In genomic region chr5:528625-529511, GRCh38 we compare ENCODE assay signal across 13 cellular contexts. TPM values are rescaled to one million over a fixed set of nuclear protein-coding genes. Genes with fewer than 3 reads are reported as not detected.
DNase-seq lines count a peak whose midpoint lies in the region; ATAC-seq and TF ChIP-seq lines count a peak whose summit lies in the region.
"Had no signal": no experiment of that assay in that cellular context is flagged by ENCODE, and none has a peak within 500 bp of the region (broad histone marks: within the 10 kb centered on the region; RNA-seq: fewer than 3 reads in every experiment).

No MANE protein-coding gene starts in this region.

- H2AFZ ChIP-seq in H9 (ENCODE audit: low read length): no peak overlapping the region

- no peak overlapping the region for H4K5ac ChIP-seq in H9 (ENCODE audit: insufficient read length, low read depth, low read length)

- H3K27me3 ChIP-seq in H9 (ENCODE audit: insufficient read depth, low read length): peaks cover 42% of the 10 kb centered on the region

- no peak overlapping the region for H3K4ac ChIP-seq in H9 (ENCODE audit: low read depth, low read length)

- H4K91ac ChIP-seq in H9 (ENCODE audit: insufficient read length, low read depth, low read length): no peak overlapping the region

- no peak overlapping the region for H3K27ac Mint-ChIP-seq in H9
- no peak overlapping the region for H3K27ac Mint-ChIP-seq in activated T-helper 2 cell treated with anti-CD3 and anti-CD28 coated beads, Interferon-gamma antibody, Interleukin-2, Interleukin-4, amounts not matched to agents 10 μg/mL and 5 μg/mL and 100 μg/mL, durations not matched to agents 14 hours and 24 hours and 36 hours

- H2BK5ac ChIP-seq in H9 (ENCODE audit: insufficient read length, low read length): no peak overlapping the region

- intact Hi-C loops in activated T-helper 2 cell treated with anti-CD3 and anti-CD28 coated beads, Interferon-gamma antibody, Interleukin-2, Interleukin-4, amounts not matched to agents 10 μg/mL and 5 μg/mL and 100 μg/mL, durations not matched to agents 14 hours and 24 hours and 36 hours (cut with micrococcal nuclease): no loop called here
- intact Hi-C loops in posterior vena cava (cut with DNase I): no loop called here

- H3K56ac ChIP-seq in H9 (ENCODE audit: insufficient read length, low read depth, low read length): no peak overlapping the region

- H2BK12ac ChIP-seq in H9 (ENCODE audit: insufficient read length, low read depth, low read length): no peak overlapping the region

- H3K4me2 ChIP-seq in H9 (ENCODE audit: insufficient read depth, insufficient read length, low read length): no peak overlapping the region

- no peaks in the 10 kb centered on the region for H3K4me1 ChIP-seq in H9 (ENCODE audit: insufficient read depth, low read length)

- DNase-seq in SHP77 (lab: John Stamatoyannopoulos, UW) (peak; percentile 60), SHP77 treated with DMSO at 0.1 percent for 48 hours (lab: John Stamatoyannopoulos, UW) (no peak), H9 (no peak), posterior vena cava (ENCODE audit: low spot score) (peak; percentile 82), OCI-M1 (lab: John Stamatoyannopoulos, UW) (no peak), hippocampal formation (lab: John Stamatoyannopoulos, UW) (no peak), left lobe of liver (ENCODE audit: low spot score) (no peak)
- DNase-seq in activated T-helper 2 cell treated with anti-CD3 and anti-CD28 coated beads, Interferon-gamma antibody, Interleukin-2, Interleukin-4, amounts not matched to agents 10 μg/mL and 5 μg/mL and 100 μg/mL, durations not matched to agents 14 hours and 24 hours and 36 hours (ENCODE audit: low spot score): no peak
- DNase-seq: brain microvascular endothelial cell; NCI-H1930; stimulated activated CD4-positive, alpha-beta T cell treated with anti-CD3 and anti-CD28 coated beads, Interleukin-4, amount 100 ng/mL, for 4 hours; thyroid gland had no signal

- H3K23ac ChIP-seq in H9 (ENCODE audit: insufficient read length, low read depth, low read length): no peak overlapping the region

- peak; percentile 27; the same call in 1 of the 3 replicates for TF ChIP-seq CTCF in H9 (conservative IDR thresholded peaks at IDR 0.05)

- H3K27me3 Mint-ChIP-seq in H9 (ENCODE audit: low read depth): peaks cover 80% of the 10 kb centered on the region
- peaks cover 48% of the 10 kb centered on the region for H3K27me3 Mint-ChIP-seq in activated T-helper 2 cell treated with anti-CD3 and anti-CD28 coated beads, Interferon-gamma antibody, Interleukin-2, Interleukin-4, amounts not matched to agents 10 μg/mL and 5 μg/mL and 100 μg/mL, durations not matched to agents 14 hours and 24 hours and 36 hours (ENCODE audit: low read depth)

- H3K23me2 ChIP-seq in H9 (ENCODE audit: insufficient read length, low read depth, low read length, poor library complexity, severe bottlenecking): peaks cover 4% of the 10 kb centered on the region

- H3K4me3 Mint-ChIP-seq in H9: peak overlapping the region; percentile 7 to 73
- H3K4me3 Mint-ChIP-seq in activated T-helper 2 cell treated with anti-CD3 and anti-CD28 coated beads, Interferon-gamma antibody, Interleukin-2, Interleukin-4, amounts not matched to agents 10 μg/mL and 5 μg/mL and 100 μg/mL, durations not matched to agents 14 hours and 24 hours and 36 hours (ENCODE audit: low read depth): peak overlapping the region; percentile 14

- no peaks in the 10 kb centered on the region for H3K79me1 ChIP-seq in H9 (ENCODE audit: insufficient read depth, low read depth, low read length, poor library complexity, severe bottlenecking)

- H4K8ac ChIP-seq in H9 (replicated peaks; ENCODE audit: insufficient read length, low read depth, low read length): no peak overlapping the region

- H3K9ac ChIP-seq in H9 (ENCODE audit: extremely low read depth, insufficient read length, low read length): no peak overlapping the region

- H3K4me1 Mint-ChIP-seq in H9: peaks cover 16 to 26% of the 10 kb centered on the region in 2 experiments
- H3K4me1 Mint-ChIP-seq in activated T-helper 2 cell treated with anti-CD3 and anti-CD28 coated beads, Interferon-gamma antibody, Interleukin-2, Interleukin-4, amounts not matched to agents 10 μg/mL and 5 μg/mL and 100 μg/mL, durations not matched to agents 14 hours and 24 hours and 36 hours (ENCODE audit: low read depth): peaks cover 26% of the 10 kb centered on the region

- peaks cover 0 to 4% of the 10 kb centered on the region in 2 experiments; a peak in 2 of 5 replicates for H3K9me3 Mint-ChIP-seq in H9
- H3K9me3 Mint-ChIP-seq in activated T-helper 2 cell treated with anti-CD3 and anti-CD28 coated beads, Interferon-gamma antibody, Interleukin-2, Interleukin-4, amounts not matched to agents 10 μg/mL and 5 μg/mL and 100 μg/mL, durations not matched to agents 14 hours and 24 hours and 36 hours: no peaks in the 10 kb centered on the region

- no peaks in the 10 kb centered on the region for H3K9me3 ChIP-seq in H9 (ENCODE audit: control insufficient read depth, low read depth, low read length)
- H3K9me3 ChIP-seq: neutrophil, thyroid gland had no signal

- ATAC-seq in left lobe of liver: no peak

- H3K14ac ChIP-seq in H9 (ENCODE audit: insufficient read depth, low read length): no peak overlapping the region

- H4K20me1 ChIP-seq in H9 (ENCODE audit: control insufficient read depth, insufficient read depth, insufficient read length): peaks cover 3% of the 10 kb centered on the region

- no peak overlapping the region for H3T11ph ChIP-seq in H9 (ENCODE audit: low read length)

- no peak overlapping the region for H2AK5ac ChIP-seq in H9 (ENCODE audit: insufficient read length, low read length)

- no peaks in the 10 kb centered on the region; a peak in 1 of 7 replicates for H3K36me3 Mint-ChIP-seq in H9 (ENCODE audit: insufficient read depth in 1 of 3, low read depth in 3 of 3)
- H3K36me3 Mint-ChIP-seq in activated T-helper 2 cell treated with anti-CD3 and anti-CD28 coated beads, Interferon-gamma antibody, Interleukin-2, Interleukin-4, amounts not matched to agents 10 μg/mL and 5 μg/mL and 100 μg/mL, durations not matched to agents 14 hours and 24 hours and 36 hours (ENCODE audit: low read depth): peaks cover 2% of the 10 kb centered on the region

- no peak overlapping the region for H2BK15ac ChIP-seq in H9 (ENCODE audit: low read depth, low read length)

- H3K18ac ChIP-seq in H9 (ENCODE audit: insufficient read length, low read depth, low read length): no peak overlapping the region

- no peak overlapping the region for H3K27ac ChIP-seq in H9 (ENCODE audit: insufficient read length, low read depth, low read length)
- H3K27ac ChIP-seq: brain microvascular endothelial cell, neutrophil, thyroid gland had no signal

- H2BK120ac ChIP-seq in H9 (ENCODE audit: low read depth, low read length, poor library complexity, severe bottlenecking): no peak overlapping the region

- H3K79me2 ChIP-seq in H9 (ENCODE audit: insufficient read depth, low read length): no peaks in the 10 kb centered on the region

- no peak overlapping the region for H2BK20ac ChIP-seq in H9 (ENCODE audit: low read depth, low read length, poor library complexity, severe bottlenecking)

- WGBS in H9 (ENCODE audit: extremely low coverage, insufficient read length, low lambda C conversion rate): no CpG with 5 or more reads among the region's 57 CpGs

RNA-seq across cellular contexts. Expression of gene SLC9A3, which starts 4.6 kb away (rescaled TPM):
- total RNA-seq in H9 (2021): 0.75 and 0.85 TPM in 2 replicates
- 2.4 and 2.8 TPM in 2 replicates for total RNA-seq in activated T-helper 2 cell treated with anti-CD3 and anti-CD28 coated beads, Interferon-gamma antibody, Interleukin-2, Interleukin-4, amounts not matched to agents 10 μg/mL and 5 μg/mL and 100 μg/mL, durations not matched to agents 14 hours and 24 hours and 36 hours
- total RNA-seq in posterior vena cava: under 1 TPM; 0.69 to 0.71 TPM
- 0.81 TPM for total RNA-seq in left lobe of liver

Comparison
In these comparisons a context has a peak if more than half of its experiments do, and no peak if none do; other contexts are left out.
1. DNase-seq: peak in SHP77 (2 of 2) and posterior vena cava (single experiment); none in SHP77 treated with DMSO at 0.1 percent for 48 hours (single experiment), H9 (single experiment), activated T-helper 2 cell treated with anti-CD3 and anti-CD28 coated beads, Interferon-gamma antibody, Interleukin-2, Interleukin-4, amounts not matched to agents 10 μg/mL and 5 μg/mL and 100 μg/mL, durations not matched to agents 14 hours and 24 hours and 36 hours (single experiment), OCI-M1 (single experiment), hippocampal formation (0 of 2) and left lobe of liver (single experiment).